8 cellular contexts compared by ENCODE assay signal in the genomic region with DNA sequence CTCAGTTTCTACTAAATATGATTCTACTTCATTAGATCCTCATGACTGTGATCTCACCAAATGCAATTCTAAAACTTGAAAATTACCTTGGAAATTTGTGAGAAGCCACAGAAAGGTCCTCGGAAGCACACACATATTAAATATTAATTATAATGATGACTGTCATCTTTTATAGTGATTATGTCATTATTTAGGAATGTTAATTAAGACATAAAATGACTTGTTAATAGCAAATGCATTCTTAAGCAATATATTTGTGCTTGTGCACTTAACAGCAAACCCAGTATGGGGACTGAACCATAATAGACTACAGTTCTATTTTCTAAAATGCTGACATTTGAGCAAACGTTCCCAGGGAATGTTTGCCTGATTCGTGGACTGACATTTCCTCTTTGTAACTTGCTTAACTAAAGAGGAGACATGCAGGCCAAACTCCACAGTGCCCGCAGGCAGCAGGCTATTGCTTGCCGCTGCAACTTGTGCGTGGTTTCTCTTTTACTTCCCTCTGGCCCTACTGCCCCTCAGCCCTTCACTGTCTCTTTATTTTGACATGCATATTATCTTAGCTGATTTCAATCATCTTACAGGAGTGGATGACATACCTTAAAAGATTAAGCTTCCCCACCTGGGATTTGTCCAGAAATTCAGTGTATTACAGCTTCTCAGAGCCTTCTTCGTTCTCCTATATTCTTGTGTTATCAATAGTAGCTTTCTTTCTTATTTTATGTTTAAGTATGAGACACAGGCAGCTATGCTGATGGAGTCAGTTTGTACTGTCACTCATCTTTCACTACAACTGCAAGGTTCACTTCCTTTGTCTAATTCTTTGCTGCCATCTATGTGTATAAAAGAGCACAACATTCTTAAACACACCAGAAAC.
A peak's percentile ranks its signal among the peaks of the same experiment; 100 is the strongest.
DNase-seq lines count a peak whose midpoint lies in the region; ATAC-seq, FAIRE-seq and TF ChIP-seq lines count a peak whose summit lies in the region.

No MANE protein-coding gene starts in this region.

- no peaks in the 10 kb centered on the region for H3K9me1 ChIP-seq in K562 (ENCODE audit: control insufficient read depth, insufficient read depth, low read length)

- DNase-seq in BE2C (peak; percentile 51), NCI-H526 (lab: John Stamatoyannopoulos, UW) (peak; percentile 40 to 67), K562 (ENCODE audit: extremely low read depth in 1 of 4, low spot score in 3 of 4) (peak in 2 of 4 experiments; percentile 17 to 23), iris pigment epithelial cell (ENCODE audit: low read depth) (peak; percentile 77), tibial nerve (ENCODE audit: low spot score in 2 of 2) (no peak)
- DNase-seq in activated CD4-positive, alpha-beta T cell treated with anti-CD3 and anti-CD28 coated beads, Interleukin-2, amount 50 U/mL, for 1 hour, result no peak

- in situ Hi-C loops in K562 (cut with MboI), result no loop called here

- H3K36me3 ChIP-seq in BE2C (no peaks in the 10 kb centered on the region), K562 (ENCODE audit: control insufficient read depth, insufficient read depth, low read length) (no peaks in the 10 kb centered on the region), tibial nerve (no peaks in the 10 kb centered on the region)

- peak; percentile 86 to 92 for TF ChIP-seq RAD21 in K562 (CRISPR knock-in tag; conservative IDR thresholded peaks at IDR 0.05 in 1 of 2, IDR thresholded peaks at IDR 0.05 in 1 of 2)

- TF ChIP-seq EP300 in K562 (IDR thresholded peaks at IDR 0.05; ENCODE audit: low read length) (no peak), tibial nerve (IDR thresholded peaks at IDR 0.05) (peak in 1 of 2 donors; percentile 32)

- no peaks in the 10 kb centered on the region for H3K9me3 ChIP-seq in BE2C
- H3K9me3 ChIP-seq in K562 (replicated peaks; ENCODE audit: control insufficient read depth, insufficient read depth, low read depth, low read length), result no peaks in the 10 kb centered on the region
- no peaks in the 10 kb centered on the region for H3K9me3 ChIP-seq in tibial nerve

- intact Hi-C loops in K562 (cut with micrococcal nuclease), result loop anchor here (1.0 to 10.0 kb wide), 4 partner anchors 93 to 500 kb away; no protein-coding TSS in a partner anchor

- ATAC-seq in GM18517 (IDR thresholded peaks at IDR 0.05; ENCODE audit: unreplicated experiment) (peak; percentile 56), K562 (peak; percentile 85), GM21619 (IDR thresholded peaks at IDR 0.05; ENCODE audit: unreplicated experiment) (no peak)

- peak; percentile 75 for TF ChIP-seq CTCF in BE2C (IDR thresholded peaks at IDR 0.05; ENCODE audit: low read depth, low read length)
- TF ChIP-seq CTCF in K562 (IDR thresholded peaks at IDR 0.05 in 2 of 3, conservative IDR thresholded peaks at IDR 0.05 in 1 of 3; ENCODE audit: insufficient read depth in 2 of 3, low read depth in 1 of 3, low read length in 3 of 3), result peak; percentile 38 to 75 (median 59); a peak in 5 of 6 replicates
- peak; percentile 34 to 70 (median 49) for TF ChIP-seq CTCF in tibial nerve (IDR thresholded peaks at IDR 0.05)

- POLR2A ChIA-PET in K562 (lab: Yijun Ruan, JAX), result interaction anchor here (0.7 kb wide), 1 partner anchor 67 kb away, joined by 3 read pairs; no protein-coding TSS in a partner anchor

- FAIRE-seq in K562 (lab: Jason Lieb, UNC), result peak; percentile 75

- H3K79me2 ChIP-seq in K562 (ENCODE audit: control insufficient read depth, insufficient read depth, low read length), result no peaks in the 10 kb centered on the region

- no peak for TF ChIP-seq POLR2A in K562 (conservative IDR thresholded peaks at IDR 0.05)
- no peak for TF ChIP-seq POLR2A in tibial nerve (IDR thresholded peaks at IDR 0.05)

- H3K4me3 ChIP-seq in BE2C (ENCODE audit: low read depth, low read length) (peak overlapping the region; percentile 43), K562 (no peak overlapping the region), tibial nerve (peak overlapping the region in 1 of 4 donors; percentile 10)

- H3K27ac ChIP-seq in K562 (ENCODE audit: extremely low read depth, low read depth, low read length) (no peak overlapping the region), tibial nerve (peak overlapping the region in 1 of 4 donors; percentile 41)

- no peak overlapping the region for H3K4me2 ChIP-seq in K562 (ENCODE audit: insufficient read depth, low read length)

- no TSS peak for BruUV-seq in K562 (replicated peaks; lab: Mats Ljungman, UMichigan)

- no peaks in the 10 kb centered on the region for H3K27me3 ChIP-seq in BE2C
- no peaks in the 10 kb centered on the region for H3K27me3 ChIP-seq in K562 (ENCODE audit: control insufficient read depth in 2 of 2, insufficient read depth in 2 of 2, low read length in 2 of 2)
- H3K27me3 ChIP-seq in tibial nerve, result no peaks in the 10 kb centered on the region

- H3K4me1 ChIP-seq in BE2C, result peaks cover 16% of the 10 kb centered on the region
- no peaks in the 10 kb centered on the region for H3K4me1 ChIP-seq in K562 (replicated peaks in 1 of 2; ENCODE audit: control insufficient read depth in 2 of 2, insufficient read depth in 2 of 2, low read length in 2 of 2)
- peaks cover 0 to 11% (median 0%) of the 10 kb centered on the region in 4 donors for H3K4me1 ChIP-seq in tibial nerve

- CTCF ChIA-PET in K562 (lab: Yijun Ruan, JAX; ENCODE audit: low intra/inter-chr PET ratio), result interaction anchor here (0.6 to 1.3 kb wide), 3 partner anchors 417 to 656 kb away, joined by 3 to 11 read pairs (median 3); no protein-coding TSS in a partner anchor

- no peak overlapping the region for H2AFZ ChIP-seq in K562 (ENCODE audit: low read depth, low read length)

- H3K9ac ChIP-seq in K562 (ENCODE audit: insufficient read depth in 1 of 2, low read depth in 2 of 2, low read length in 2 of 2), result no peak overlapping the region

- H4K20me1 ChIP-seq in K562 (replicated peaks; ENCODE audit: control insufficient read depth, insufficient read depth, low read length), result no peaks in the 10 kb centered on the region

- WGBS in K562 (ENCODE audit: insufficient coverage, low coverage, missing lambda C conversion rate), result 26% methylated on average over 7 of the region's 7 CpGs
- WGBS in tibial nerve, 2 donors, result 27 to 35% methylated on average over 7 of the region's 7 CpGs

TF ChIP-seq in K562, 482 proteins besides CTCF, POLR2A, EP300 and RAD21 (continues in another document):
- TF ChIP-seq ZNF785 (CRISPR knock-in tag; IDR thresholded peaks at IDR 0.05) (no peak), ELF1 (tag; IDR thresholded peaks at IDR 0.05) (no peak), BHLHE40 (IDR thresholded peaks at IDR 0.05; ENCODE audit: low read length) (no peak), TBL1XR1 (IDR thresholded peaks at IDR 0.05; ENCODE audit: low read length in 2 of 2) (no peak), SMC3 (conservative IDR thresholded peaks at IDR 0.05; ENCODE audit: insufficient read depth, low read depth, low read length) (peak; percentile 47; the same call in 1 of the 2 replicates), SREBF1 (IDR thresholded peaks at IDR 0.05; ENCODE audit: borderline replicate concordance, low read depth, low read length) (no peak), HOXB6 (CRISPR knock-in tag; IDR thresholded peaks at IDR 0.05; ENCODE audit: borderline replicate concordance) (no peak), THRAP3 (IDR thresholded peaks at IDR 0.05; ENCODE audit: borderline replicate concordance) (no peak)
- TF ChIP-seq, protein P1, sequence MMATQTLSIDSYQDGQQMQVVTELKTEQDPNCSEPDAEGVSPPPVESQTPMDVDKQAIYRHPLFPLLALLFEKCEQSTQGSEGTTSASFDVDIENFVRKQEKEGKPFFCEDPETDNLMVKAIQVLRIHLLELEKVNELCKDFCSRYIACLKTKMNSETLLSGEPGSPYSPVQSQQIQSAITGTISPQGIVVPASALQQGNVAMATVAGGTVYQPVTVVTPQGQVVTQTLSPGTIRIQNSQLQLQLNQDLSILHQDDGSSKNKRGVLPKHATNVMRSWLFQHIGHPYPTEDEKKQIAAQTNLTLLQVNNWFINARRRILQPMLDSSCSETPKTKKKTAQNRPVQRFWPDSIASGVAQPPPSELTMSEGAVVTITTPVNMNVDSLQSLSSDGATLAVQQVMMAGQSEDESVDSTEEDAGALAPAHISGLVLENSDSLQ (IDR thresholded peaks at IDR 0.05), result peak; percentile 90
- TF ChIP-seq, protein P2, sequence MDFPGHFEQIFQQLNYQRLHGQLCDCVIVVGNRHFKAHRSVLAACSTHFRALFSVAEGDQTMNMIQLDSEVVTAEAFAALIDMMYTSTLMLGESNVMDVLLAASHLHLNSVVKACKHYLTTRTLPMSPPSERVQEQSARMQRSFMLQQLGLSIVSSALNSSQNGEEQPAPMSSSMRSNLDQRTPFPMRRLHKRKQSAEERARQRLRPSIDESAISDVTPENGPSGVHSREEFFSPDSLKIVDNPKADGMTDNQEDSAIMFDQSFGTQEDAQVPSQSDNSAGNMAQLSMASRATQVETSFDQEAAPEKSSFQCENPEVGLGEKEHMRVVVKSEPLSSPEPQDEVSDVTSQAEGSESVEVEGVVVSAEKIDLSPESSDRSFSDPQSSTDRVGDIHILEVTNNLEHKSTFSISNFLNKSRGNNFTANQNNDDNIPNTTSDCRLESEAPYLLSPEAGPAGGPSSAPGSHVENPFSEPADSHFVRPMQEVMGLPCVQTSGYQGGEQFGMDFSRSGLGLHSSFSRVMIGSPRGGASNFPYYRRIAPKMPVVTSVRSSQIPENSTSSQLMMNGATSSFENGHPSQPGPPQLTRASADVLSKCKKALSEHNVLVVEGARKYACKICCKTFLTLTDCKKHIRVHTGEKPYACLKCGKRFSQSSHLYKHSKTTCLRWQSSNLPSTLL (IDR thresholded peaks at IDR 0.05), result no peak
- TF ChIP-seq, protein P3, sequence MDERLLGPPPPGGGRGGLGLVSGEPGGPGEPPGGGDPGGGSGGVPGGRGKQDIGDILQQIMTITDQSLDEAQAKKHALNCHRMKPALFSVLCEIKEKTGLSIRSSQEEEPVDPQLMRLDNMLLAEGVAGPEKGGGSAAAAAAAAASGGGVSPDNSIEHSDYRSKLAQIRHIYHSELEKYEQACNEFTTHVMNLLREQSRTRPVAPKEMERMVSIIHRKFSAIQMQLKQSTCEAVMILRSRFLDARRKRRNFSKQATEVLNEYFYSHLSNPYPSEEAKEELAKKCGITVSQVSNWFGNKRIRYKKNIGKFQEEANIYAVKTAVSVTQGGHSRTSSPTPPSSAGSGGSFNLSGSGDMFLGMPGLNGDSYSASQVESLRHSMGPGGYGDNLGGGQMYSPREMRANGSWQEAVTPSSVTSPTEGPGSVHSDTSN (CRISPR knock-in tag; IDR thresholded peaks at IDR 0.05; ENCODE audit: low read depth), result no peak
- TF ChIP-seq, protein P3 (tag; conservative IDR thresholded peaks at IDR 0.05; ENCODE audit: low read depth), result peak; percentile 86

Comparison
In these comparisons a context has a peak if more than half of its experiments do, and no peak if none do; other contexts are left out.
1. DNase-seq: peak in BE2C (single experiment), NCI-H526 (2 of 2) and iris pigment epithelial cell (single experiment); none in tibial nerve (0 of 2) and activated CD4-positive, alpha-beta T cell treated with anti-CD3 and anti-CD28 coated beads, Interleukin-2, amount 50 U/mL, for 1 hour (single experiment).
2. Peak in every context shown above with its lines, with median percentiles within 50 percentile points of each other: CTCF ChIP-seq.